Comparison of ENCODE assay signal across 1 cellular context in the genomic region with DNA sequence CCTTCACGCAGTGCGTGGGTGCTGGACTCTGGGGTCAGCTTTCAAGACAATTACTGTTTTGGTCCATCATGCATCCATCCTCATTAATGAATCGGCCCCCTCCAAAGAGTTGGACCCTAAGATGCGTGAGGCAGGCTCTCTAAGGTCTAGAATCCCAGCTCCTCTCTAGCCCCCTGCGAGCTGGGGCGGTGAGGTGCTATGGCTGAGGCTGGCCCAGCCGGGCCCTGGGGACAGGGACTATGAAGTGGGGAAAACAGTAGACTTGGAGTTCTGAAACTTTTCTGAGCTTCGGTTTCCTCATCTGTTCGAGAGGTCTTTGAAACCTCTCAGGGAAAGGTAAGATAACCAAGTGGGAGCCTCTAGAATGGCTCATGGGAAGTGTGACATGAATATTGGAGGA.
A peak's percentile ranks its signal among the peaks of the same experiment; 100 is the strongest.
TF ChIP-seq lines count a peak whose summit lies in the region.

No MANE protein-coding gene starts in this region.

TF ChIP-seq in HepG2, 621 proteins besides CTCF, POLR2A, EP300 and RAD21 (continued from another document):
- TF ChIP-seq, protein P1, sequence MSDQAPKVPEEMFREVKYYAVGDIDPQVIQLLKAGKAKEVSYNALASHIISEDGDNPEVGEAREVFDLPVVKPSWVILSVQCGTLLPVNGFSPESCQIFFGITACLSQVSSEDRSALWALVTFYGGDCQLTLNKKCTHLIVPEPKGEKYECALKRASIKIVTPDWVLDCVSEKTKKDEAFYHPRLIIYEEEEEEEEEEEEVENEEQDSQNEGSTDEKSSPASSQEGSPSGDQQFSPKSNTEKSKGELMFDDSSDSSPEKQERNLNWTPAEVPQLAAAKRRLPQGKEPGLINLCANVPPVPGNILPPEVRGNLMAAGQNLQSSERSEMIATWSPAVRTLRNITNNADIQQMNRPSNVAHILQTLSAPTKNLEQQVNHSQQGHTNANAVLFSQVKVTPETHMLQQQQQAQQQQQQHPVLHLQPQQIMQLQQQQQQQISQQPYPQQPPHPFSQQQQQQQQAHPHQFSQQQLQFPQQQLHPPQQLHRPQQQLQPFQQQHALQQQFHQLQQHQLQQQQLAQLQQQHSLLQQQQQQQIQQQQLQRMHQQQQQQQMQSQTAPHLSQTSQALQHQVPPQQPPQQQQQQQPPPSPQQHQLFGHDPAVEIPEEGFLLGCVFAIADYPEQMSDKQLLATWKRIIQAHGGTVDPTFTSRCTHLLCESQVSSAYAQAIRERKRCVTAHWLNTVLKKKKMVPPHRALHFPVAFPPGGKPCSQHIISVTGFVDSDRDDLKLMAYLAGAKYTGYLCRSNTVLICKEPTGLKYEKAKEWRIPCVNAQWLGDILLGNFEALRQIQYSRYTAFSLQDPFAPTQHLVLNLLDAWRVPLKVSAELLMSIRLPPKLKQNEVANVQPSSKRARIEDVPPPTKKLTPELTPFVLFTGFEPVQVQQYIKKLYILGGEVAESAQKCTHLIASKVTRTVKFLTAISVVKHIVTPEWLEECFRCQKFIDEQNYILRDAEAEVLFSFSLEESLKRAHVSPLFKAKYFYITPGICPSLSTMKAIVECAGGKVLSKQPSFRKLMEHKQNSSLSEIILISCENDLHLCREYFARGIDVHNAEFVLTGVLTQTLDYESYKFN (CRISPR knock-in tag; conservative IDR thresholded peaks at IDR 0.05): 0 out of 2 replicates have a peak, but pooled peaks have one; percentile 4
- TF ChIP-seq NFIC (IDR thresholded peaks at IDR 0.05; ENCODE audit: low read length) (no peak), ZNF788 (CRISPR knock-in tag; IDR thresholded peaks at IDR 0.05; ENCODE audit: borderline replicate concordance) (no peak), TAF15 (IDR thresholded peaks at IDR 0.05; ENCODE audit: low read depth, low read length, poor library complexity, severe bottlenecking) (no peak), ZNF891 (CRISPR knock-in tag; IDR thresholded peaks at IDR 0.05) (peak; percentile 8; the same call in 1 of the 2 replicates), NFYB (CRISPR knock-in tag; IDR thresholded peaks at IDR 0.05) (no peak), ZNF20 (CRISPR knock-in tag; IDR thresholded peaks at IDR 0.05) (no peak), NR1H2 (CRISPR knock-in tag; IDR thresholded peaks at IDR 0.05; ENCODE audit: borderline replicate concordance, low read depth) (no peak), ETV5 (CRISPR knock-in tag; IDR thresholded peaks at IDR 0.05; ENCODE audit: borderline replicate concordance) (no peak), AGO2 (optimal IDR thresholded peaks at IDR 0.05; ENCODE audit: low read depth, low read length) (peak; percentile 47), ZFX (CRISPR knock-in tag; IDR thresholded peaks at IDR 0.05; ENCODE audit: low read depth) (peak; percentile 7; the same call in 1 of the 2 replicates), HCFC1 (IDR thresholded peaks at IDR 0.05; ENCODE audit: low read depth, low read length) (no peak), SP140L (CRISPR knock-in tag; IDR thresholded peaks at IDR 0.05; ENCODE audit: borderline replicate concordance) (no peak), DPF2 (CRISPR knock-in tag; IDR thresholded peaks at IDR 0.05; ENCODE audit: borderline replicate concordance, low read depth) (0 out of 2 replicates have a peak, but pooled peaks have one; percentile 4), ZNF333 (CRISPR knock-in tag; IDR thresholded peaks at IDR 0.05; ENCODE audit: borderline replicate concordance) (no peak), CHD4 (IDR thresholded peaks at IDR 0.05; ENCODE audit: borderline replicate concordance, low read length) (no peak), U2AF1 (optimal IDR thresholded peaks at IDR 0.05; ENCODE audit: low read depth, low read length) (no peak), PAWR (CRISPR knock-in tag; IDR thresholded peaks at IDR 0.05; ENCODE audit: borderline replicate concordance) (peak; percentile 35; the same call in 1 of the 2 replicates), ZNF501 (CRISPR knock-in tag; IDR thresholded peaks at IDR 0.05) (no peak), ZNF7 (CRISPR knock-in tag; IDR thresholded peaks at IDR 0.05) (no peak), ZNF101 (CRISPR knock-in tag; IDR thresholded peaks at IDR 0.05; ENCODE audit: borderline replicate concordance, low read depth) (no peak)
- TF ChIP-seq, protein P2, sequence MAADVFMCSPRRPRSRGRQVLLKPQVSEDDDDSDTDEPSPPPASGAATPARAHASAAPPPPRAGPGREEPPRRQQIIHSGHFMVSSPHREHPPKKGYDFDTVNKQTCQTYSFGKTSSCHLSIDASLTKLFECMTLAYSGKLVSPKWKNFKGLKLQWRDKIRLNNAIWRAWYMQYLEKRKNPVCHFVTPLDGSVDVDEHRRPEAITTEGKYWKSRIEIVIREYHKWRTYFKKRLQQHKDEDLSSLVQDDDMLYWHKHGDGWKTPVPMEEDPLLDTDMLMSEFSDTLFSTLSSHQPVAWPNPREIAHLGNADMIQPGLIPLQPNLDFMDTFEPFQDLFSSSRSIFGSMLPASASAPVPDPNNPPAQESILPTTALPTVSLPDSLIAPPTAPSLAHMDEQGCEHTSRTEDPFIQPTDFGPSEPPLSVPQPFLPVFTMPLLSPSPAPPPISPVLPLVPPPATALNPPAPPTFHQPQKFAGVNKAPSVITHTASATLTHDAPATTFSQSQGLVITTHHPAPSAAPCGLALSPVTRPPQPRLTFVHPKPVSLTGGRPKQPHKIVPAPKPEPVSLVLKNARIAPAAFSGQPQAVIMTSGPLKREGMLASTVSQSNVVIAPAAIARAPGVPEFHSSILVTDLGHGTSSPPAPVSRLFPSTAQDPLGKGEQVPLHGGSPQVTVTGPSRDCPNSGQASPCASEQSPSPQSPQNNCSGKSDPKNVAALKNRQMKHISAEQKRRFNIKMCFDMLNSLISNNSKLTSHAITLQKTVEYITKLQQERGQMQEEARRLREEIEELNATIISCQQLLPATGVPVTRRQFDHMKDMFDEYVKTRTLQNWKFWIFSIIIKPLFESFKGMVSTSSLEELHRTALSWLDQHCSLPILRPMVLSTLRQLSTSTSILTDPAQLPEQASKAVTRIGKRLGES (CRISPR knock-in tag; IDR thresholded peaks at IDR 0.05; ENCODE audit: borderline replicate concordance): no peak
- TF ChIP-seq, protein P3, sequence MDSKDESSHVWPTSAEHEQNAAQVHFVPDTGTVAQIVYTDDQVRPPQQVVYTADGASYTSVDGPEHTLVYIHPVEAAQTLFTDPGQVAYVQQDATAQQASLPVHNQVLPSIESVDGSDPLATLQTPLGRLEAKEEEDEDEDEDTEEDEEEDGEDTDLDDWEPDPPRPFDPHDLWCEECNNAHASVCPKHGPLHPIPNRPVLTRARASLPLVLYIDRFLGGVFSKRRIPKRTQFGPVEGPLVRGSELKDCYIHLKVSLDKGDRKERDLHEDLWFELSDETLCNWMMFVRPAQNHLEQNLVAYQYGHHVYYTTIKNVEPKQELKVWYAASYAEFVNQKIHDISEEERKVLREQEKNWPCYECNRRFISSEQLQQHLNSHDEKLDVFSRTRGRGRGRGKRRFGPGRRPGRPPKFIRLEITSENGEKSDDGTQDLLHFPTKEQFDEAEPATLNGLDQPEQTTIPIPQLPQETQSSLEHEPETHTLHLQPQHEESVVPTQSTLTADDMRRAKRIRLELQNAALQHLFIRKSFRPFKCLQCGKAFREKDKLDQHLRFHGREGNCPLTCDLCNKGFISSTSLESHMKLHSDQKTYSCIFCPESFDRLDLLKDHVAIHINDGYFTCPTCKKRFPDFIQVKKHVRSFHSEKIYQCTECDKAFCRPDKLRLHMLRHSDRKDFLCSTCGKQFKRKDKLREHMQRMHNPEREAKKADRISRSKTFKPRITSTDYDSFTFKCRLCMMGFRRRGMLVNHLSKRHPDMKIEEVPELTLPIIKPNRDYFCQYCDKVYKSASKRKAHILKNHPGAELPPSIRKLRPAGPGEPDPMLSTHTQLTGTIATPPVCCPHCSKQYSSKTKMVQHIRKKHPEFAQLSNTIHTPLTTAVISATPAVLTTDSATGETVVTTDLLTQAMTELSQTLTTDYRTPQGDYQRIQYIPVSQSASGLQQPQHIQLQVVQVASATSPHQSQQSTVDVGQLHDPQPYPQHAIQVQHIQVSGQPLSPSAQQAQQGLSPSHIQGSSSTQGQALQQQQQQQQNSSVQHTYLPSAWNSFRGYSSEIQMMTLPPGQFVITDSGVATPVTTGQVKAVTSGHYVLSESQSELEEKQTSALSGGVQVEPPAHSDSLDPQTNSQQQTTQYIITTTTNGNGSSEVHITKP (CRISPR knock-in tag; IDR thresholded peaks at IDR 0.05; ENCODE audit: low read depth): no peak
- TF ChIP-seq, protein P4, sequence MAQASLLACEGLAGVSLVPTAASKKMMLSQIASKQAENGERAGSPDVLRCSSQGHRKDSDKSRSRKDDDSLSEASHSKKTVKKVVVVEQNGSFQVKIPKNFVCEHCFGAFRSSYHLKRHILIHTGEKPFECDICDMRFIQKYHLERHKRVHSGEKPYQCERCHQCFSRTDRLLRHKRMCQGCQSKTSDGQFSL (CRISPR knock-in tag; IDR thresholded peaks at IDR 0.05): no peak
- TF ChIP-seq, protein P5, sequence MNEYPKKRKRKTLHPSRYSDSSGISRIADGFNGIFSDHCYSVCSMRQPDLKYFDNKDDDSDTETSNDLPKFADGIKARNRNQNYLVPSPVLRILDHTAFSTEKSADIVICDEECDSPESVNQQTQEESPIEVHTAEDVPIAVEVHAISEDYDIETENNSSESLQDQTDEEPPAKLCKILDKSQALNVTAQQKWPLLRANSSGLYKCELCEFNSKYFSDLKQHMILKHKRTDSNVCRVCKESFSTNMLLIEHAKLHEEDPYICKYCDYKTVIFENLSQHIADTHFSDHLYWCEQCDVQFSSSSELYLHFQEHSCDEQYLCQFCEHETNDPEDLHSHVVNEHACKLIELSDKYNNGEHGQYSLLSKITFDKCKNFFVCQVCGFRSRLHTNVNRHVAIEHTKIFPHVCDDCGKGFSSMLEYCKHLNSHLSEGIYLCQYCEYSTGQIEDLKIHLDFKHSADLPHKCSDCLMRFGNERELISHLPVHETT (CRISPR knock-in tag; conservative IDR thresholded peaks at IDR 0.05): no peak
- TF ChIP-seq, protein P6, sequence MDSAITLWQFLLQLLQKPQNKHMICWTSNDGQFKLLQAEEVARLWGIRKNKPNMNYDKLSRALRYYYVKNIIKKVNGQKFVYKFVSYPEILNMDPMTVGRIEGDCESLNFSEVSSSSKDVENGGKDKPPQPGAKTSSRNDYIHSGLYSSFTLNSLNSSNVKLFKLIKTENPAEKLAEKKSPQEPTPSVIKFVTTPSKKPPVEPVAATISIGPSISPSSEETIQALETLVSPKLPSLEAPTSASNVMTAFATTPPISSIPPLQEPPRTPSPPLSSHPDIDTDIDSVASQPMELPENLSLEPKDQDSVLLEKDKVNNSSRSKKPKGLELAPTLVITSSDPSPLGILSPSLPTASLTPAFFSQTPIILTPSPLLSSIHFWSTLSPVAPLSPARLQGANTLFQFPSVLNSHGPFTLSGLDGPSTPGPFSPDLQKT (CRISPR knock-in tag; IDR thresholded peaks at IDR 0.05; ENCODE audit: borderline replicate concordance): no peak
- TF ChIP-seq, protein P7, sequence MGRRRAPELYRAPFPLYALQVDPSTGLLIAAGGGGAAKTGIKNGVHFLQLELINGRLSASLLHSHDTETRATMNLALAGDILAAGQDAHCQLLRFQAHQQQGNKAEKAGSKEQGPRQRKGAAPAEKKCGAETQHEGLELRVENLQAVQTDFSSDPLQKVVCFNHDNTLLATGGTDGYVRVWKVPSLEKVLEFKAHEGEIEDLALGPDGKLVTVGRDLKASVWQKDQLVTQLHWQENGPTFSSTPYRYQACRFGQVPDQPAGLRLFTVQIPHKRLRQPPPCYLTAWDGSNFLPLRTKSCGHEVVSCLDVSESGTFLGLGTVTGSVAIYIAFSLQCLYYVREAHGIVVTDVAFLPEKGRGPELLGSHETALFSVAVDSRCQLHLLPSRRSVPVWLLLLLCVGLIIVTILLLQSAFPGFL (CRISPR knock-in tag; IDR thresholded peaks at IDR 0.05): no peak
